In the genomic region with DNA sequence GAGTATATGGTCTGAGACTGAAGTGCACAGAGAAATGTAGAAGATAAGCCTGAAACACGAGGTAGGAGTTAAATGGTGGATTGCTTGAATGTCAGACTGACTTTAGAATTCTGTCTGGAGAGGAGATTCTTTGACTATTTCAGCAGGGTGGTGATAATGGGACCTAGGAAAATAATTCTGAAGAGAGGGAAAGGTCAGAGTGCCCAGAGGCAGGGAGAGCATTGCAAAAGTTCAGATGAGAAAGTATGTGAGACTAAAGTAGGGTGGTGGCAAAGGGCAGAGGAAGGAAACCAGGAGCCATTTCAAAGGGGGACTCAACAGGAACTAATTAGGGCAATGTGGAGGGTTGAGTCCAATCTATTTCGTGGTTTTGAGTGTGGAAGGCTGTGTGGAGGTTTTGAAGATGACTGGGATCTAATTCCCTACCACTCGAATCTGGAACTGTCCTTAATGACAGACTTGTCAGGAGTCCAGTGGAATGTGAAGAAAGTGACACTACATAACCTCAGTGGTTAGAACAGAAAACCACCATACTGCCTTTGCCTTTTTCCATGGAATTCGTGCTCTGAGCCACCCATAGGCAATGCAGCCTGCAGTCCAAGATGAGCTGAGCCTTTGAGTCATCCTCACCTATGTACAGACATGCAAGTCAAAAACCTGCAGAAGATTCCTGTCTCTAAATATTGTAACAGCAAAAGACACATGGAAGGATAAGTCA, we compare ENCODE assay signal across 13 cellular contexts. TPM values are rescaled to one million over a fixed set of nuclear protein-coding genes. Genes with fewer than 3 reads are reported as not detected.
DNase-seq lines count a peak whose midpoint lies in the region; FAIRE-seq and TF ChIP-seq lines count a peak whose summit lies in the region.
"Had no signal": no experiment of that assay in that cellular context is flagged by ENCODE, and none has a peak within 500 bp of the region (broad histone marks: within the 10 kb centered on the region; RNA-seq: fewer than 3 reads in every experiment).

No MANE protein-coding gene starts in this region.

- peaks cover 13% of the 10 kb centered on the region for H3K36me3 Mint-ChIP-seq in HFFc6 (ENCODE audit: low read depth)

- no peak for FAIRE-seq in GM19239 (lab: Jason Lieb, UNC)

- peak overlapping the region; percentile 29 for H3K27ac Mint-ChIP-seq in HFFc6

- H3K27me3 Mint-ChIP-seq in HFFc6 (ENCODE audit: insufficient read depth) = peaks cover 4% of the 10 kb centered on the region; the same call in 1 of the 2 replicates

- no peaks in the 10 kb centered on the region for H3K9me3 Mint-ChIP-seq in HFFc6

- no peak overlapping the region for H3K4me3 Mint-ChIP-seq in HFFc6

- in situ Hi-C loops in astrocyte of the cerebellum (cut with HindIII; ENCODE audit: low sequenced_read_pairs) = no loop called here

- peaks cover 35% of the 10 kb centered on the region for H3K4me1 Mint-ChIP-seq in HFFc6 (ENCODE audit: low read depth)

- no peak overlapping the region for H3K4me3 ChIP-seq in astrocyte of the cerebellum (ENCODE audit: low read depth, low read length)
- H3K4me3 ChIP-seq: heart right ventricle had no signal

- TF ChIP-seq CTCF in HFFc6 (IDR thresholded peaks at IDR 0.05) = no peak
- TF ChIP-seq CTCF in astrocyte of the cerebellum (IDR thresholded peaks at IDR 0.05; ENCODE audit: low read depth, low read length, missing control alignments) = no peak

- peak; percentile 69 for DNase-seq in AG20443 (ENCODE audit: low spot score)
- DNase-seq in HFFc6 = peak; percentile 77
- peak; percentile 74 for DNase-seq in astrocyte of the cerebellum (ENCODE audit: low read depth)
- peak; percentile 52 for DNase-seq in islet precursor cell
- no peak for DNase-seq in GM19239 (ENCODE audit: insufficient read length, low spot score)
- DNase-seq in SW 1271 (lab: John Stamatoyannopoulos, UW) = no peak
- no peak for DNase-seq in NCI-H2081 (lab: John Stamatoyannopoulos, UW)
- no peak for DNase-seq in NCI-H524 treated with DMSO at 0.1 percent for 48 hours (lab: John Stamatoyannopoulos, UW)
- DNase-seq: heart right ventricle, NCI-H446, posterior cingulate gyrus had no signal

RNA-seq across cellular contexts. Expression of gene CPOX, which starts 16.1 kb away (rescaled TPM):
- 10 to 100 TPM; 18.0 to 27.6 (median 19.6) TPM for total RNA-seq in HFFc6 (2021; fragmentation: NEBNext Ultra II Directional; extraction: Animal tissue kit (Norgen Biotek cat#: 25700))

RNA-seq across cellular contexts. Expression of gene GPR15, which starts 45.6 kb away (rescaled TPM):
- not detected for total RNA-seq in HFFc6 (2021; fragmentation: NEBNext Ultra II Directional; extraction: Animal tissue kit (Norgen Biotek cat#: 25700))
- total RNA-seq: dermis microvascular lymphatic vessel endothelial cell, lung microvascular endothelial cell had no signal

RNA-seq across cellular contexts. Expression of gene CLDND1, which starts 54.6 kb away (rescaled TPM):
- total RNA-seq in HFFc6 (2021; fragmentation: NEBNext Ultra II Directional; extraction: Animal tissue kit (Norgen Biotek cat#: 25700)) = 10 to 100 TPM; 41.4 to 52.3 (median 48.5) TPM

Comparison
In these comparisons a context has a peak if more than half of its experiments do, and no peak if none do; other contexts are left out.
1. DNase-seq: peak in AG20443 (single experiment), HFFc6 (single experiment), astrocyte of the cerebellum (single experiment) and islet precursor cell (single experiment); none in GM19239 (single experiment), SW 1271 (0 of 2), NCI-H2081 (0 of 2) and NCI-H524 treated with DMSO at 0.1 percent for 48 hours (single experiment).